8 cellular contexts compared by ENCODE assay signal in genomic region chr9:114506082-114506390, GRCh38. TPM values are rescaled to one million over a fixed set of nuclear protein-coding genes. Genes with fewer than 3 reads are reported as not detected.
A peak's percentile ranks its signal among the peaks of the same experiment; 100 is the strongest.
DNase-seq lines count a peak whose midpoint lies in the region; TF ChIP-seq lines count a peak whose summit lies in the region.

No MANE protein-coding gene starts in this region.

- peaks cover 63% of the 10 kb centered on the region for H3K27me3 ChIP-seq in DOHH2 (ENCODE audit: control insufficient read depth, low read length)
- peaks cover 15% of the 10 kb centered on the region for H3K27me3 ChIP-seq in SJCRH30
- H3K27me3 ChIP-seq in esophagus squamous epithelium: peaks cover 0 to 60% (median 0%) of the 10 kb centered on the region in 4 donors
- H3K27me3 ChIP-seq in parathyroid adenoma (ENCODE audit: control insufficient read depth, insufficient read depth, low read length): no peaks in the 10 kb centered on the region

- H3K79me2 ChIP-seq in DOHH2 (ENCODE audit: control insufficient read depth, low read length): no peaks in the 10 kb centered on the region
- no peaks in the 10 kb centered on the region for H3K79me2 ChIP-seq in parathyroid adenoma

- H3K36me3 ChIP-seq in DOHH2 (ENCODE audit: control insufficient read depth, low read length): no peaks in the 10 kb centered on the region
- H3K36me3 ChIP-seq in SJCRH30: no peaks in the 10 kb centered on the region
- H3K36me3 ChIP-seq in esophagus squamous epithelium: no peaks in the 10 kb centered on the region
- H3K36me3 ChIP-seq in parathyroid adenoma (ENCODE audit: control insufficient read depth, insufficient read depth, low read length): no peaks in the 10 kb centered on the region

- H3K27ac ChIP-seq in DOHH2 (ENCODE audit: low read depth, low read length) (no peak overlapping the region), SJCRH30 (no peak overlapping the region), esophagus squamous epithelium (peak overlapping the region in 1 of 4 donors; percentile 87), parathyroid adenoma (no peak overlapping the region)

- no peak overlapping the region for H3K9ac ChIP-seq in parathyroid adenoma

- H2AFZ ChIP-seq in parathyroid adenoma: peak overlapping the region; percentile 86

- no peaks in the 10 kb centered on the region for H3K9me2 ChIP-seq in DOHH2 (replicated peaks; ENCODE audit: control insufficient read depth, low read length)

- H3K9me3 ChIP-seq in DOHH2 (ENCODE audit: control insufficient read depth, insufficient read depth, low read length): no peaks in the 10 kb centered on the region
- H3K9me3 ChIP-seq in SJCRH30 (replicated peaks): no peaks in the 10 kb centered on the region
- H3K9me3 ChIP-seq in esophagus squamous epithelium: no peaks in the 10 kb centered on the region
- H3K9me3 ChIP-seq in parathyroid adenoma (ENCODE audit: control insufficient read depth, low read length): no peaks in the 10 kb centered on the region

- TF ChIP-seq CTCF in DOHH2 (IDR thresholded peaks at IDR 0.05; ENCODE audit: low read depth, low read length, poor library complexity, severe bottlenecking): no peak
- TF ChIP-seq CTCF in esophagus squamous epithelium (IDR thresholded peaks at IDR 0.05): no peak
- no peak for TF ChIP-seq CTCF in parathyroid adenoma (IDR thresholded peaks at IDR 0.05)

- 52 to 66% methylated on average over 7 of the region's 7 CpGs for WGBS in esophagus squamous epithelium, 2 donors

- TF ChIP-seq POLR2A in esophagus squamous epithelium (IDR thresholded peaks at IDR 0.05): no peak

- no peak for DNase-seq in SJCRH30
- DNase-seq in esophagus squamous epithelium (lab: John Stamatoyannopoulos, UW): no peak
- DNase-seq in NCI-H345 (lab: John Stamatoyannopoulos, UW): no peak
- DNase-seq in activated CD8-positive, alpha-beta memory T cell treated with anti-CD3 and anti-CD28 coated beads, Interleukin-2, amount 50 U/mL, for 4 hours: no peak
- DNase-seq in CD1c-positive myeloid dendritic cell (ENCODE audit: extremely low spot score): no peak
- DNase-seq in NK-92 (lab: John Stamatoyannopoulos, UW; ENCODE audit: unreplicated experiment): no peak

- H3K4me1 ChIP-seq in DOHH2 (ENCODE audit: control insufficient read depth, low read length) (peaks cover 23% of the 10 kb centered on the region), SJCRH30 (peaks cover 8% of the 10 kb centered on the region; the same call in 1 of the 2 replicates), esophagus squamous epithelium (peaks cover 14 to 51% (median 15%) of the 10 kb centered on the region in 3 donors), parathyroid adenoma (no peaks in the 10 kb centered on the region)

- intact Hi-C loops in esophagus squamous epithelium (cut with DNase I): loop anchor here (10.0 kb wide), 2 partner anchors 79 to 101 kb away; partner anchors contain the start of gene ATP6V1G1

- H4K20me1 ChIP-seq in DOHH2 (ENCODE audit: control insufficient read depth, insufficient read depth, low read depth, low read length): no peaks in the 10 kb centered on the region

- H3K4me3 ChIP-seq in DOHH2 (ENCODE audit: low read length) (peak overlapping the region; percentile 57), SJCRH30 (peak overlapping the region; percentile 79), esophagus squamous epithelium (peak overlapping the region in 3 of 4 donors; percentile 62 to 86 (median 71)), parathyroid adenoma (ENCODE audit: low read depth, low read length) (peak overlapping the region; percentile 76)

- H3K4me2 ChIP-seq in DOHH2 (ENCODE audit: low read length) (peak overlapping the region; percentile 64), parathyroid adenoma (ENCODE audit: low read length) (peak overlapping the region; percentile 93)

- peaks cover 6% of the 10 kb centered on the region; the same call in 1 of the 2 replicates for H3F3A ChIP-seq in DOHH2 (ENCODE audit: control insufficient read depth, insufficient read depth)

RNA-seq across cellular contexts. Expression of gene WHRN, which starts 0.8 kb away (rescaled TPM):
- 2.5 and 3.1 TPM in 2 replicates for total RNA-seq in SJCRH30 (2014; rRNA removed; shearing (Covaris generic))
- 1 to 10 TPM; 2.9 to 6.1 (median 3.4) TPM for total RNA-seq in esophagus squamous epithelium
